In the genomic region with DNA sequence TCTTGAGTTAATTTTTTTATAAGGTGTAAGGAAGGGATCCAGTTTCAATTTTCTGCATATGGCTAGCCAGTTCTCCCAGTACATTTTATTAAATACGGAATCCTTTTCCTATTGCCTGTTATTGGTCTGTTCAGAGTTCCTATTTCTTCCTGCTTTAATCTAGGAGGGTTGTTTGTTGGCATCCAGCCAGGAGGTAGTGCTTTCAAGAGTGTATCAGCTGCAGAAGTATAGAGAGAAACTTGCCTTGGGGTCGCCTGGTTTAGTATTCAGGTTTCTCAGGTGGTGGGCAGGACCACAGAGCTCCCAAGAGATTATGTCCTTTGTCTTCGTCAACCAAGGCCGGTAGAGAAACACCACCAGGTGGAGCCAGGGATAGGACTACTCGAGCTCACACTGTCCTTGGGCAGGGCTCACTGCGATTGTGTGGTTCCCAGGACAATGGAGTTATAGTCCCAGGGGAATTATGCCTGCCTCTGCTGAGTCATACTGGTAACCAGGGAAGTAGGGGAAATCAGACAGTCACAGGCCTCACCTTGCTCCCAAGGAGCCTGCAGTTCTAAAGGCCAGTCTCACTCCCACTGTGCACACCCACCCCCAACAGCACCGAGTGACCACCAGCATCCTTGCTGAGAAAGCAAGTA, we compare ENCODE assay signal across 8 cellular contexts.
DNase-seq lines count a peak whose midpoint lies in the region; ATAC-seq and TF ChIP-seq lines count a peak whose summit lies in the region.

No MANE protein-coding gene starts in this region.

- H3K4me1 Mint-ChIP-seq in stimulated activated effector memory CD8-positive, alpha-beta T cell treated with anti-CD3 and anti-CD28 coated beads, Interleukin-12 subunit alpha, Interleukin-12 subunit beta, amount 100 ng/mL, for 72 hours, result peaks cover 34% of the 10 kb centered on the region
- H3K4me1 Mint-ChIP-seq in HFFc6 (ENCODE audit: low read depth), result no peaks in the 10 kb centered on the region

- H3F3A ChIP-seq in MM.1S (ENCODE audit: insufficient read depth, low read length), result no peaks in the 10 kb centered on the region

- TF ChIP-seq CTCF in GM06990 (IDR thresholded peaks at IDR 0.05; ENCODE audit: insufficient read depth, low read length, poor library complexity, severe bottlenecking) (peak; percentile 29), MM.1S (IDR thresholded peaks at IDR 0.05; ENCODE audit: low read length) (no peak), HFFc6 (IDR thresholded peaks at IDR 0.05) (no peak)

- no peaks in the 10 kb centered on the region for H3K9me3 ChIP-seq in MM.1S (replicated peaks; ENCODE audit: insufficient read depth, low read length)

- H3K27me3 ChIP-seq in GM06990 (replicated peaks; ENCODE audit: control insufficient read depth, insufficient read depth, low read length) (no peaks in the 10 kb centered on the region), MM.1S (replicated peaks; ENCODE audit: insufficient read depth, low read length) (no peaks in the 10 kb centered on the region)

- H3K4me3 ChIP-seq in GM06990 (replicated peaks; ENCODE audit: low read depth, low read length) (no peak overlapping the region), MM.1S (ENCODE audit: low read length) (no peak overlapping the region)

- H3K9me3 Mint-ChIP-seq in stimulated activated effector memory CD8-positive, alpha-beta T cell treated with anti-CD3 and anti-CD28 coated beads, Interleukin-12 subunit alpha, Interleukin-12 subunit beta, amount 100 ng/mL, for 72 hours, result no peaks in the 10 kb centered on the region
- no peaks in the 10 kb centered on the region for H3K9me3 Mint-ChIP-seq in HFFc6

- H3K27ac Mint-ChIP-seq in stimulated activated effector memory CD8-positive, alpha-beta T cell treated with anti-CD3 and anti-CD28 coated beads, Interleukin-12 subunit alpha, Interleukin-12 subunit beta, amount 100 ng/mL, for 72 hours, result no peak overlapping the region
- H3K27ac Mint-ChIP-seq in HFFc6, result no peak overlapping the region

- H3K27me3 Mint-ChIP-seq in HFFc6 (ENCODE audit: insufficient read depth), result peaks cover 5% of the 10 kb centered on the region

- DNase-seq in GM06990 (ENCODE audit: extremely low read depth, insufficient read length) (peak; percentile 19), MM.1S (peak; percentile 19), epithelial cell of prostate (ENCODE audit: low read depth, low spot score) (peak; percentile 39), medulla oblongata (ENCODE audit: extremely low spot score) (no peak), T-helper 2 cell (no peak), HFFc6 (no peak)
- no peak for DNase-seq in stimulated activated effector memory CD8-positive, alpha-beta T cell treated with anti-CD3 and anti-CD28 coated beads, Interleukin-12 subunit alpha, Interleukin-12 subunit beta, amount 100 ng/mL, for 72 hours (ENCODE audit: low spot score in 2 of 2)

- no peak overlapping the region for H3K4me3 Mint-ChIP-seq in stimulated activated effector memory CD8-positive, alpha-beta T cell treated with anti-CD3 and anti-CD28 coated beads, Interleukin-12 subunit alpha, Interleukin-12 subunit beta, amount 100 ng/mL, for 72 hours
- H3K4me3 Mint-ChIP-seq in HFFc6, result no peak overlapping the region

- no peak overlapping the region for H3K4me2 ChIP-seq in MM.1S (ENCODE audit: low read depth, low read length)

- H3K79me2 ChIP-seq in MM.1S (ENCODE audit: low read length), result no peaks in the 10 kb centered on the region

- peaks cover 3% of the 10 kb centered on the region; the same call in 1 of the 2 replicates for H3K4me1 ChIP-seq in MM.1S (ENCODE audit: low read length)

- no peaks in the 10 kb centered on the region for H3K36me3 ChIP-seq in GM06990 (ENCODE audit: control insufficient read depth, insufficient read depth, low read length)
- H3K36me3 ChIP-seq in MM.1S (replicated peaks; ENCODE audit: insufficient read depth, low read length), result no peaks in the 10 kb centered on the region

- no peaks in the 10 kb centered on the region for H3K36me3 Mint-ChIP-seq in stimulated activated effector memory CD8-positive, alpha-beta T cell treated with anti-CD3 and anti-CD28 coated beads, Interleukin-12 subunit alpha, Interleukin-12 subunit beta, amount 100 ng/mL, for 72 hours
- H3K36me3 Mint-ChIP-seq in HFFc6 (ENCODE audit: low read depth), result no peaks in the 10 kb centered on the region

- H3K9me2 ChIP-seq in MM.1S (replicated peaks; ENCODE audit: insufficient read depth, low read length), result no peaks in the 10 kb centered on the region

- no peak overlapping the region for H2AFZ ChIP-seq in MM.1S (ENCODE audit: low read length)

- H3K27ac ChIP-seq in MM.1S (ENCODE audit: low read length) (no peak overlapping the region), epithelial cell of prostate (no peak overlapping the region)

- H4K20me1 ChIP-seq in MM.1S (ENCODE audit: insufficient read depth, low read length), result no peaks in the 10 kb centered on the region

- peak; percentile 84 for ATAC-seq in GM21423 (IDR thresholded peaks at IDR 0.05; ENCODE audit: unreplicated experiment)
- ATAC-seq in stimulated activated effector memory CD8-positive, alpha-beta T cell treated with anti-CD3 and anti-CD28 coated beads, Interleukin-12 subunit alpha, Interleukin-12 subunit beta, amount 100 ng/mL, for 72 hours, result no peak

- H3K9ac ChIP-seq in MM.1S (ENCODE audit: low read length), result no peak overlapping the region

Comparison
In these comparisons a context has a peak if more than half of its experiments do, and no peak if none do; other contexts are left out.
1. DNase-seq: peak in GM06990 (single experiment), MM.1S (single experiment) and epithelial cell of prostate (single experiment); none in medulla oblongata (single experiment), T-helper 2 cell (0 of 5), stimulated activated effector memory CD8-positive, alpha-beta T cell treated with anti-CD3 and anti-CD28 coated beads, Interleukin-12 subunit alpha, Interleukin-12 subunit beta, amount 100 ng/mL, for 72 hours (0 of 2) and HFFc6 (single experiment).